In the genomic region with DNA sequence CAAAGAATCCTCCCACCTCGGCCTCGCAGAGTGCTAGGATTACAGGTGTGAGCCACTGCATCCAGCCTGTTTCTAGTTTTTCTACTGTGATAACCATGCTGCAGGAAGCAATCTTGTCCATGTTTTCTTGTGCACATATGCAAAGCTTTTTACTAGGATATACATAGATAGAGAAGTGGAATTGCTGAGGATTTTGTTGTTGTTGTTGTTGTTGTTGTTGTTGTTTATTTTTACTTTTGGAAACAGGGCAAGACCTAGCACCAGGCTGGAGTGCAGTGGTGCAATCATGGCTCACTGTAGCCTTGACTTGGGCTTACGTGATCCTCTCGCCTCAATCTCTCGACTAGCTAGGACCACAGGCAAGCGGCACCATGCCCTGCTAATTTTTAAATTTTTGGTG, we compare ENCODE assay signal across 34 cellular contexts.
"Had no signal": no experiment of that assay in that cellular context is flagged by ENCODE, and none has a peak within 500 bp of the region (broad histone marks: within the 10 kb centered on the region; RNA-seq: fewer than 3 reads in every experiment).

No MANE protein-coding gene starts in this region.

- DNase-seq: activated CD4-positive, alpha-beta T cell treated with anti-CD3 and anti-CD28 coated beads, Interleukin-2, amount 10 ng/mL, durations not matched to agents 7 days and 5 days; activated CD8-positive, alpha-beta memory T cell treated with anti-CD3 and anti-CD28 coated beads, Interleukin-2, amount 10 ng/mL, durations not matched to agents 7 days and 5 days; activated CD8-positive, alpha-beta T cell treated with anti-CD3 and anti-CD28 coated beads, Interleukin-2, amount 10 ng/mL, durations not matched to agents 7 days and 5 days; adrenal gland; cerebellar nuclear complex; colonic mucosa; effector CD8-positive, alpha-beta T cell; erythroblast; gastrocnemius medialis; glutamatergic neuron; left lung; mesendoderm; mucosa of descending colon; ovary; retina; sigmoid colon; small intestine; stimulated activated CD4-positive, alpha-beta T cell treated with anti-CD3 and anti-CD28 coated beads, Interleukin-4, amount 100 ng/mL, for 24 hours; SW 1271; T1000; tibial artery; WERI-Rb-1 had no signal

- H3K27ac ChIP-seq: adrenal gland, ascending aorta, cardiac muscle cell, colonic mucosa, gastrocnemius medialis, left lung, ovary, prostate gland, sigmoid colon, suprapubic skin, tibial artery, WERI-Rb-1 had no signal

- H3K4me1 ChIP-seq: colonic mucosa, gastrocnemius medialis, prostate gland, suprapubic skin, tibial artery had no signal

- H3K4me3 ChIP-seq: adrenal gland, ascending aorta, cardiac muscle cell, colonic mucosa, gastrocnemius medialis, left lung, lung, mucosa of descending colon, ovary, prostate gland, sigmoid colon, suprapubic skin, tibial artery had no signal

- H3K4me3 Mint-ChIP-seq: activated CD4-positive, alpha-beta T cell treated with anti-CD3 and anti-CD28 coated beads, Interleukin-2, amount 10 ng/mL, durations not matched to agents 7 days and 5 days; activated CD8-positive, alpha-beta memory T cell treated with anti-CD3 and anti-CD28 coated beads, Interleukin-2, amount 10 ng/mL, durations not matched to agents 7 days and 5 days; activated CD8-positive, alpha-beta T cell treated with anti-CD3 and anti-CD28 coated beads, Interleukin-2, amount 10 ng/mL, durations not matched to agents 7 days and 5 days; activated naive CD4-positive, alpha-beta T cell treated with anti-CD3 and anti-CD28 coated beads, Interleukin-2, amount 50 U/mL, for 24 hours; brain; natural killer cell treated with Interleukin-12 subunit alpha and Interleukin-12 subunit beta and Interleukin-15 and Interleukin-18, amount 100 ng/mL, for 72 hours; stimulated activated memory B cell treated with anti-CD40 and anti-IgM and Interleukin-4, amounts not matched to agents 10 μg/mL and 1 μg/mL and 100 μg/mL, for 72 hours; T-helper 1 cell treated with Interleukin-12 subunit alpha and Interleukin-12 subunit beta and Interleukin-4 antibody, amounts not matched to agents 30 μg/mL and 1 μg/mL, for 36 hours had no signal

- ATAC-seq: activated CD4-positive, CD25-positive, alpha-beta regulatory T cell treated with anti-CD3 and anti-CD28 coated beads, Interleukin-2, amount 50 U/mL, for 24 hours; activated CD8-positive, alpha-beta memory T cell treated with anti-CD3 and anti-CD28 coated beads, Interleukin-2, amount 10 ng/mL, durations not matched to agents 7 days and 5 days; activated CD8-positive, alpha-beta T cell treated with anti-CD3 and anti-CD28 coated beads, Interleukin-2, amount 10 ng/mL, durations not matched to agents 7 days and 5 days; gastrocnemius medialis; left lung; natural killer cell treated with Interleukin-12 subunit alpha and Interleukin-12 subunit beta and Interleukin-15 and Interleukin-18, amount 100 ng/mL, for 72 hours; stimulated activated memory B cell treated with anti-CD40 and anti-IgM and Interleukin-4, amounts not matched to agents 10 μg/mL and 1 μg/mL and 100 μg/mL, for 72 hours had no signal

- H3K27me3 Mint-ChIP-seq: activated CD4-positive, alpha-beta T cell treated with anti-CD3 and anti-CD28 coated beads, Interleukin-2, amount 10 ng/mL, durations not matched to agents 7 days and 5 days; activated CD8-positive, alpha-beta memory T cell treated with anti-CD3 and anti-CD28 coated beads, Interleukin-2, amount 10 ng/mL, durations not matched to agents 7 days and 5 days; activated naive CD4-positive, alpha-beta T cell treated with anti-CD3 and anti-CD28 coated beads, Interleukin-2, amount 50 U/mL, for 24 hours; brain; natural killer cell treated with Interleukin-12 subunit alpha and Interleukin-12 subunit beta and Interleukin-15 and Interleukin-18, amount 100 ng/mL, for 72 hours; stimulated activated memory B cell treated with anti-CD40 and anti-IgM and Interleukin-4, amounts not matched to agents 10 μg/mL and 1 μg/mL and 100 μg/mL, for 72 hours had no signal

- H3K27ac Mint-ChIP-seq: activated CD4-positive, alpha-beta T cell treated with anti-CD3 and anti-CD28 coated beads, Interleukin-2, amount 10 ng/mL, durations not matched to agents 7 days and 5 days; activated CD8-positive, alpha-beta memory T cell treated with anti-CD3 and anti-CD28 coated beads, Interleukin-2, amount 10 ng/mL, durations not matched to agents 7 days and 5 days; activated CD8-positive, alpha-beta T cell treated with anti-CD3 and anti-CD28 coated beads, Interleukin-2, amount 10 ng/mL, durations not matched to agents 7 days and 5 days; stimulated activated memory B cell treated with anti-CD40 and anti-IgM and Interleukin-4, amounts not matched to agents 10 μg/mL and 1 μg/mL and 100 μg/mL, for 72 hours; T-helper 1 cell treated with Interleukin-12 subunit alpha and Interleukin-12 subunit beta and Interleukin-4 antibody, amounts not matched to agents 30 μg/mL and 1 μg/mL, for 36 hours had no signal

- H3K36me3 ChIP-seq: adrenal gland, ascending aorta, cardiac muscle cell, colonic mucosa, gastrocnemius medialis, left lung, ovary, prostate gland, sigmoid colon, suprapubic skin, tibial artery, WERI-Rb-1 had no signal

- H3K36me3 Mint-ChIP-seq: brain had no signal

- H3K9me3 Mint-ChIP-seq: activated CD4-positive, alpha-beta T cell treated with anti-CD3 and anti-CD28 coated beads, Interleukin-2, amount 10 ng/mL, durations not matched to agents 7 days and 5 days; activated naive CD4-positive, alpha-beta T cell treated with anti-CD3 and anti-CD28 coated beads, Interleukin-2, amount 50 U/mL, for 24 hours; brain; natural killer cell treated with Interleukin-12 subunit alpha and Interleukin-12 subunit beta and Interleukin-15 and Interleukin-18, amount 100 ng/mL, for 72 hours; stimulated activated memory B cell treated with anti-CD40 and anti-IgM and Interleukin-4, amounts not matched to agents 10 μg/mL and 1 μg/mL and 100 μg/mL, for 72 hours; T-helper 1 cell treated with Interleukin-12 subunit alpha and Interleukin-12 subunit beta and Interleukin-4 antibody, amounts not matched to agents 30 μg/mL and 1 μg/mL, for 36 hours had no signal

- FAIRE-seq: islet of Langerhans, small intestine had no signal

- H3K27me3 ChIP-seq: adrenal gland, ascending aorta, cardiac muscle cell, colonic mucosa, gastrocnemius medialis, left lung, ovary, sigmoid colon, suprapubic skin, tibial artery had no signal

- H3K9me3 ChIP-seq: adrenal gland, ascending aorta, colonic mucosa, gastrocnemius medialis, left lung, mucosa of descending colon, ovary, prostate gland, sigmoid colon, suprapubic skin, tibial artery had no signal
